8 cellular contexts compared by ENCODE assay signal in the genomic region with DNA sequence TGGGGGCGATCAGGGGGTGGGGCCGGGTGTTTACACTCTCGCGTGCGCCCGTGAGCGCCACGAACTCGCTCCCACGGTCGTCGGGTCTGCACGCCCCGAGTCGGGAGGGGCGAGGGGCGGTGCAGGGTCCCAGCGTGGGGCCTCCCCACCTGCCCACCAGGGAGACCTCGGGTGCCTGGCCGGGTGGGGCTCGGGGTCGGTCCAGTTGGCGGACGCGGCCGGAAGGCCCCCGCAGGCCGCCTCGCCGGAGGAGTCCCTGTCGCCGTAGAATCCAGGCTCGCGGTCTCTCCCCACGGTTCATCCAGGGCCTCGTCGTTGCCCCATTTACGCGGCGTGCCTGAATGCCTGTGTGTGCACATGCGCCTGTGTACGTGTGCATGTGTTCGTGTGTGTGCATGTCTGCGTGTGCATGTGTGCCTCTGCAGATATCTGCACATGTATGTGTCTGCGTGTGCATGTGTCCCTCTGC. TPM values are rescaled to one million over a fixed set of nuclear protein-coding genes. Genes with fewer than 3 reads are reported as not detected.
DNase-seq lines count a peak whose midpoint lies in the region; ATAC-seq, FAIRE-seq and TF ChIP-seq lines count a peak whose summit lies in the region.

No MANE protein-coding gene starts in this region.

- peaks cover 10 to 11% of the 10 kb centered on the region in 2 donors for H3K4me1 ChIP-seq in ascending aorta

- H3K9me3 Mint-ChIP-seq in memory B cell: peaks cover 6% of the 10 kb centered on the region

- H3K36me3 Mint-ChIP-seq in memory B cell: peaks cover 8% of the 10 kb centered on the region

- peaks cover 12% of the 10 kb centered on the region for H3K27me3 Mint-ChIP-seq in memory B cell

- no peak for DNase-seq in ascending aorta (ENCODE audit: low spot score in 2 of 2)
- no peak for DNase-seq in memory B cell (ENCODE audit: low spot score in 2 of 2)
- no peak for DNase-seq in D721Med (ENCODE audit: insufficient read length, low spot score)
- no peak for DNase-seq in COR-L47 (lab: John Stamatoyannopoulos, UW)
- DNase-seq in anterior cingulate cortex (lab: John Stamatoyannopoulos, UW): no peak
- no peak for DNase-seq in urothelium cell line (ENCODE audit: low spot score)

- peak overlapping the region; percentile 25 for H3K4me3 ChIP-seq in GM12875 (ENCODE audit: low read depth, low read length)
- peak overlapping the region; percentile 71 to 99 for H3K4me3 ChIP-seq in ascending aorta

- FAIRE-seq in D721Med (lab: Jason Lieb, UNC): no peak
- no peak for FAIRE-seq in urothelium cell line (lab: Jason Lieb, UNC)

- H3K27ac ChIP-seq in ascending aorta: peak overlapping the region in 1 of 2 donors; percentile 65

- no peaks in the 10 kb centered on the region for H3K36me3 ChIP-seq in ascending aorta

- ATAC-seq in HG03103 (IDR thresholded peaks at IDR 0.05; ENCODE audit: low read depth, unreplicated experiment) (peak; percentile 6), memory B cell (ENCODE audit: low read depth) (no peak)

- peak overlapping the region; percentile 94 for H3K4me3 Mint-ChIP-seq in memory B cell

- peaks cover 11% of the 10 kb centered on the region for H3K4me1 Mint-ChIP-seq in memory B cell

- H3K27ac Mint-ChIP-seq in memory B cell: no peak overlapping the region

- intact Hi-C loops in ascending aorta (cut with DNase I): loop anchor here (1.0 to 2.0 kb wide), 4 partner anchors 17 to 54 kb away; a partner anchor contains a TSS

- H3K9me3 ChIP-seq in ascending aorta: peaks cover 0 to 7% of the 10 kb centered on the region in 2 donors

- TF ChIP-seq CTCF in GM12875 (IDR thresholded peaks at IDR 0.05; ENCODE audit: borderline replicate concordance, insufficient read depth, low read depth, low read length): no peak
- no peak for TF ChIP-seq CTCF in ascending aorta (IDR thresholded peaks at IDR 0.05)
- no peak for TF ChIP-seq CTCF in D721Med (IDR thresholded peaks at IDR 0.05; ENCODE audit: insufficient read depth, missing control alignments)

- H3K27me3 ChIP-seq in ascending aorta: no peaks in the 10 kb centered on the region

RNA-seq across cellular contexts. Expression of a gene that starts 0.5 kb away (rescaled TPM):
- 9.4 TPM for total RNA-seq in ascending aorta

RNA-seq across cellular contexts. Expression of a gene that starts 17.5 kb away (rescaled TPM):
- 21.0 TPM for total RNA-seq in ascending aorta

RNA-seq across cellular contexts. Expression of a gene that starts 36.4 kb away (rescaled TPM):
- 10.5 TPM for total RNA-seq in ascending aorta

RNA-seq across cellular contexts. Expression of a gene that starts 50.8 kb away (rescaled TPM):
- 53.7 TPM for total RNA-seq in ascending aorta

RNA-seq across cellular contexts. Expression of a gene that starts 52.9 kb away (rescaled TPM):
- 156 TPM for total RNA-seq in ascending aorta
